ENCODE assay signal across 1 cellular context in genomic region chr11:65295571-65296338, GRCh38.
A peak's percentile ranks its signal among the peaks of the same experiment; 100 is the strongest.
TF ChIP-seq lines count a peak whose summit lies in the region.

No MANE protein-coding gene starts in this region.

TF ChIP-seq in HepG2, 621 proteins besides CTCF, POLR2A, EP300 and RAD21 (continues in another document):
- no peak for TF ChIP-seq ZNF24 (IDR thresholded peaks at IDR 0.05)
- TF ChIP-seq KDM5B (CRISPR knock-in tag; IDR thresholded peaks at IDR 0.05; ENCODE audit: borderline replicate concordance) = 0 out of 2 replicates have a peak, but pooled peaks have one; percentile 21
- TF ChIP-seq ZBTB49 (CRISPR knock-in tag; IDR thresholded peaks at IDR 0.05; ENCODE audit: borderline replicate concordance) = no peak
- no peak for TF ChIP-seq RBM39 (IDR thresholded peaks at IDR 0.05; ENCODE audit: low read depth, low read length, poor library complexity, severe bottlenecking)
- peak; percentile 40 for TF ChIP-seq ZNF687 (CRISPR knock-in tag; IDR thresholded peaks at IDR 0.05)
- 0 out of 2 replicates have a peak, but pooled peaks have one; percentile 56 for TF ChIP-seq ZNF878 (CRISPR knock-in tag; IDR thresholded peaks at IDR 0.05)
- TF ChIP-seq NCOA5 (CRISPR knock-in tag; IDR thresholded peaks at IDR 0.05) = no peak
- peak; percentile 38 for TF ChIP-seq NR2F6 (IDR thresholded peaks at IDR 0.05)
- TF ChIP-seq NR2F6 (CRISPR knock-in tag; IDR thresholded peaks at IDR 0.05) = no peak; the same call in 1 of the 2 replicates
- peak; percentile 39; the same call in 1 of the 2 replicates for TF ChIP-seq PPARG (CRISPR knock-in tag; conservative IDR thresholded peaks at IDR 0.05)
- TF ChIP-seq ZBTB37 (CRISPR knock-in tag; IDR thresholded peaks at IDR 0.05) = no peak
- TF ChIP-seq ZNF138 (CRISPR knock-in tag; IDR thresholded peaks at IDR 0.05; ENCODE audit: low read depth) = no peak
- peak; percentile 48; the same call in 1 of the 2 replicates for TF ChIP-seq SP5 (CRISPR knock-in tag; IDR thresholded peaks at IDR 0.05; ENCODE audit: borderline replicate concordance, low read depth)
- no peak for TF ChIP-seq ZNF577 (CRISPR knock-in tag; IDR thresholded peaks at IDR 0.05; ENCODE audit: borderline replicate concordance, low read depth)
- no peak for TF ChIP-seq TEAD3 (CRISPR knock-in tag; optimal IDR thresholded peaks at IDR 0.05; ENCODE audit: borderline replicate concordance)
- TF ChIP-seq ZNF253 (CRISPR knock-in tag; IDR thresholded peaks at IDR 0.05; ENCODE audit: borderline replicate concordance) = no peak
- no peak for TF ChIP-seq PLRG1 (conservative IDR thresholded peaks at IDR 0.05)
- peak; percentile 93 for TF ChIP-seq PATZ1 (CRISPR knock-in tag; IDR thresholded peaks at IDR 0.05)
- TF ChIP-seq FOXA1 (IDR thresholded peaks at IDR 0.05) = no peak
- TF ChIP-seq FOXA1 (CRISPR knock-in tag; IDR thresholded peaks at IDR 0.05) = 0 out of 2 replicates have a peak, but pooled peaks have one; percentile 25
- TF ChIP-seq RELA (CRISPR knock-in tag; IDR thresholded peaks at IDR 0.05) = no peak
- TF ChIP-seq PTBP1 (IDR thresholded peaks at IDR 0.05; ENCODE audit: low read depth, low read length, poor library complexity, severe bottlenecking) = no peak
- no peak for TF ChIP-seq ZNF564 (CRISPR knock-in tag; IDR thresholded peaks at IDR 0.05)
- no peak for TF ChIP-seq PAWR (CRISPR knock-in tag; IDR thresholded peaks at IDR 0.05; ENCODE audit: borderline replicate concordance)
- no peak for TF ChIP-seq ZNF883 (CRISPR knock-in tag; IDR thresholded peaks at IDR 0.05; ENCODE audit: not compliant biosample characterization)
- no peak for TF ChIP-seq FOXP1 (IDR thresholded peaks at IDR 0.05)
- peak; percentile 40; the same call in 1 of the 2 replicates for TF ChIP-seq FOXP1 (CRISPR knock-in tag; IDR thresholded peaks at IDR 0.05)
- TF ChIP-seq ZNF44 (CRISPR knock-in tag; IDR thresholded peaks at IDR 0.05) = no peak
- no peak for TF ChIP-seq KDM5A (IDR thresholded peaks at IDR 0.05; ENCODE audit: borderline replicate concordance, low read length)
- TF ChIP-seq KIAA2018 (CRISPR knock-in tag; IDR thresholded peaks at IDR 0.05; ENCODE audit: borderline replicate concordance) = no peak
- no peak for TF ChIP-seq SIX1 (CRISPR knock-in tag; IDR thresholded peaks at IDR 0.05; ENCODE audit: borderline replicate concordance)
- TF ChIP-seq ZHX1 (CRISPR knock-in tag; IDR thresholded peaks at IDR 0.05; ENCODE audit: low read depth) = no peak
- TF ChIP-seq HINFP (CRISPR knock-in tag; IDR thresholded peaks at IDR 0.05; ENCODE audit: low read depth) = no peak
